ENCODE assay signal across 9 cellular contexts in the genomic region with DNA sequence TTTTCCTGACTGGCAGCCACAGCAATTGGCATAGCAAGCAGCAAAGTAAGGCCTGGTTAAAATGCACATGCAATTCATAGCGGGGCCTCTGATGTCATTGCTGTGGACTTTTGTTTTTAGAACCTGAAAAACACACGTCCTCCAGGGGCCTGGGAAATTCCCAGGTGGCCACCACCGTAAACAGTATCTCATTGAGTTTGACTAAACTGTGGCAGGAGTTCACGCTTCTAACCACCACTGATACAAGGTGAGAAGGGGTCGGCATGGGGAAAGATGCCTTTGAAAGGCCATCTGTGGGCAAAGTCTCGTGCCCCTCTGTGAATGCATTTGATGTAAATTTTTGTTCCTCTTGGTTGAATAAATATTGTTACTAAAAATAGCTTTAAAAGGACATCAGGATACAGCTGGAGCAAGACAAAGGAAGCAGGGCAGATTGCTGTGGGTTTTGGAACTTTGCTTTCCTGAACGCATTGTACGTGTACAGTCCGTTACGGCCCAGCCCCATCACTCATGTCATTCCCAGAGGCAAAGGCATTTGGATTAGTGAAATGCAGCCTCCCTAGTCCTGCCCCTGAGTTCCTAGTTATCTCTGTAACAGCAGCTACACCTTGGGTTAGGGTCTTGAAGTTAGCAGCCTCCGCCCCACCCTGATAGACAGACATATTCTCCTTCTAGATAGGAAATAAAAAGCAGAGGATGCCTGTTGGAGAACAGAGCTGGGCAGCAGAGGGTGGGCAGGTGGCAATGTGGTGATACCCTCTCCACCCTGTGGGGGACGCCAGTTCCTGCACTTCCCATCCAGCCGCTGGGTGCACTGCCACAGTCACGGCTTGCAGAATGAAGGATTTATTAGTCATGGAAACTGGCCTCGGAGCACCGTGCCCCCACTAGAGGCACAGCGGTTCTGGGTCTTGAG.
DNase-seq lines count a peak whose midpoint lies in the region; ATAC-seq and TF ChIP-seq lines count a peak whose summit lies in the region.
"Had no signal": no experiment of that assay in that cellular context is flagged by ENCODE, and none has a peak within 500 bp of the region (broad histone marks: within the 10 kb centered on the region; RNA-seq: fewer than 3 reads in every experiment).

No MANE protein-coding gene starts in this region.

- no peak overlapping the region for H3K4me3 Mint-ChIP-seq in Calu3 (ENCODE audit: low read depth, unreplicated experiment)
- no peak overlapping the region for H3K4me3 Mint-ChIP-seq in WTC11

- 41 to 51% methylated on average over 11 to 17 of the region's 17 CpGs for WGBS in upper lobe of left lung, 2 donors

- no peaks in the 10 kb centered on the region for H3K9me3 ChIP-seq in upper lobe of left lung

- no peak overlapping the region for H3K4me3 ChIP-seq in upper lobe of left lung
- H3K4me3 ChIP-seq: lung had no signal

- H3K4me1 Mint-ChIP-seq in Calu3 (ENCODE audit: low read depth, unreplicated experiment) (peaks cover 8% of the 10 kb centered on the region), WTC11 (peaks cover 50% of the 10 kb centered on the region)

- no peaks in the 10 kb centered on the region for H3K27me3 ChIP-seq in upper lobe of left lung

- CTCF ChIA-PET in Calu3 (lab: Charles Lee) (no interaction called here), WTC11 (lab: Charles Lee) (interaction anchor here (1.6 to 1.8 kb wide), 2 partner anchors 72 to 146 kb away, joined by 4 read pairs; no protein-coding TSS in a partner anchor)

- H3K27ac ChIP-seq in upper lobe of left lung: peak overlapping the region; percentile 39 to 78 (median 68)

- H3K36me3 Mint-ChIP-seq in Calu3 (ENCODE audit: insufficient read depth, unreplicated experiment) (no peaks in the 10 kb centered on the region), WTC11 (no peaks in the 10 kb centered on the region)

- H3K4me1 ChIP-seq in upper lobe of left lung: peaks cover 10 to 25% (median 13%) of the 10 kb centered on the region in 4 donors

- DNase-seq in Calu3 (peak; percentile 20), WTC11 (ENCODE audit: low spot score) (peak; percentile 46), islet precursor cell (peak; percentile 74), upper lobe of left lung (no peak), foreskin melanocyte (no peak), NCI-H146 (lab: John Stamatoyannopoulos, UW) (no peak)

- no peaks in the 10 kb centered on the region for H3K9me3 Mint-ChIP-seq in Calu3 (ENCODE audit: low read depth, unreplicated experiment)
- H3K9me3 Mint-ChIP-seq in WTC11: no peaks in the 10 kb centered on the region

- POLR2A ChIA-PET in WTC11 (lab: Charles Lee): no interaction called here

- no peaks in the 10 kb centered on the region for H3K36me3 ChIP-seq in upper lobe of left lung

- peak in 2 of 4 donors; percentile 50 to 76 for TF ChIP-seq EP300 in upper lobe of left lung (IDR thresholded peaks at IDR 0.05)

- no peak for TF ChIP-seq POLR2A in upper lobe of left lung (IDR thresholded peaks at IDR 0.05)

- H3K27me3 Mint-ChIP-seq in Calu3 (ENCODE audit: unreplicated experiment): no peaks in the 10 kb centered on the region
- H3K27me3 Mint-ChIP-seq in WTC11 (ENCODE audit: low read depth): no peaks in the 10 kb centered on the region

- ATAC-seq in GM18870 (IDR thresholded peaks at IDR 0.05; ENCODE audit: unreplicated experiment) (peak; percentile 48), HG03095 (IDR thresholded peaks at IDR 0.05; ENCODE audit: unreplicated experiment) (peak; percentile 50), WTC11 (peak; percentile 67), upper lobe of left lung (ENCODE audit: low FRiP score in 2 of 2) (peak in 1 of 2 donors; percentile 54)

- intact Hi-C loops in Calu3 (cut with micrococcal nuclease; ENCODE audit: unreplicated experiment): no loop called here

- TF ChIP-seq CTCF in Calu3 (IDR thresholded peaks at IDR 0.05; ENCODE audit: unreplicated experiment): no peak
- no peak for TF ChIP-seq CTCF in WTC11 (IDR thresholded peaks at IDR 0.05)
- peak in 3 of 6 experiments; percentile 13 to 42 (median 37) for TF ChIP-seq CTCF in upper lobe of left lung (IDR thresholded peaks at IDR 0.05)

- H3K27ac Mint-ChIP-seq in Calu3 (ENCODE audit: unreplicated experiment): no peak overlapping the region
- H3K27ac Mint-ChIP-seq in WTC11: no peak overlapping the region

- BruUV-seq in Calu3 (replicated peaks; lab: Mats Ljungman, UMichigan): no TSS peak

TF ChIP-seq in WTC11, 78 proteins besides CTCF, POLR2A, EP300 and RAD21 (continues in another document):
- TF ChIP-seq FOXP4 (CRISPR knock-in tag; IDR thresholded peaks at IDR 0.05) (no peak), JUN (CRISPR knock-in tag; IDR thresholded peaks at IDR 0.05) (no peak), AR (CRISPR knock-in tag; IDR thresholded peaks at IDR 0.05) (no peak), ZNF532 (CRISPR knock-in tag; IDR thresholded peaks at IDR 0.05; ENCODE audit: borderline replicate concordance) (no peak)

Comparison
In these comparisons a context has a peak if more than half of its experiments do, and no peak if none do; other contexts are left out.
1. DNase-seq: peak in Calu3 (single experiment), WTC11 (single experiment) and islet precursor cell (single experiment); none in upper lobe of left lung (0 of 2), foreskin melanocyte (single experiment) and NCI-H146 (single experiment).